8 cellular contexts compared by ENCODE assay signal in genomic region chr9:125889524-125890473, GRCh38.
DNase-seq lines count a peak whose midpoint lies in the region; ATAC-seq and TF ChIP-seq lines count a peak whose summit lies in the region.

No MANE protein-coding gene starts in this region.

- peak overlapping the region; percentile 85 for H3K4me3 Mint-ChIP-seq in mesothelial cell of epicardium

- no peaks in the 10 kb centered on the region for H3K36me3 Mint-ChIP-seq in mesothelial cell of epicardium

- DNase-seq in AG09309 (ENCODE audit: low read depth), result no peak
- peak; percentile 81 for DNase-seq in NCI-H345 (lab: John Stamatoyannopoulos, UW)
- peak; percentile 29 for DNase-seq in activated T-cell treated with anti-CD3 and anti-CD28 coated beads for 1 hour (ENCODE audit: low read depth)
- DNase-seq in epithelial cell of esophagus (ENCODE audit: low read depth), result peak; percentile 43
- DNase-seq in mesothelial cell of epicardium (ENCODE audit: low spot score in 2 of 2, unreplicated experiment in 2 of 2), result peak; percentile 21 to 50
- DNase-seq in stimulated activated CD8-positive, alpha-beta memory T cell treated with anti-CD3 and anti-CD28 coated beads, Interleukin-7, amount 100 ng/mL, for 4 hours (ENCODE audit: low read depth in 2 of 2), result peak; percentile 2 to 19
- DNase-seq in A172 (ENCODE audit: low spot score), result no peak

- peak overlapping the region; percentile 94 for H3K27ac Mint-ChIP-seq in mesothelial cell of epicardium

- H3K27me3 Mint-ChIP-seq in mesothelial cell of epicardium (ENCODE audit: low read depth), result no peaks in the 10 kb centered on the region

- peak; percentile 63 for ATAC-seq in GM19351 (IDR thresholded peaks at IDR 0.05; ENCODE audit: unreplicated experiment)

- TF ChIP-seq CTCF in AG09309 (IDR thresholded peaks at IDR 0.05; ENCODE audit: control insufficient read depth, insufficient read depth, low read depth, low read length, missing control alignments), result no peak
- no peak for TF ChIP-seq CTCF in epithelial cell of esophagus (IDR thresholded peaks at IDR 0.05; ENCODE audit: insufficient read depth, low read depth, low read length, missing control alignments)
- TF ChIP-seq CTCF in mesothelial cell of epicardium (IDR thresholded peaks at IDR 0.05; ENCODE audit: unreplicated experiment), result no peak

- H3K9me3 Mint-ChIP-seq in mesothelial cell of epicardium, result no peaks in the 10 kb centered on the region

- H3K4me1 Mint-ChIP-seq in mesothelial cell of epicardium, result peaks cover 50% of the 10 kb centered on the region

- H3K4me3 ChIP-seq in AG09309 (ENCODE audit: control insufficient read depth, low read depth, low read length) (peak overlapping the region; percentile 35), epithelial cell of esophagus (ENCODE audit: low read length) (peak overlapping the region; percentile 55)

Comparison
In these comparisons a context has a peak if more than half of its experiments do, and no peak if none do; other contexts are left out.
1. DNase-seq: peak in NCI-H345 (single experiment), activated T-cell treated with anti-CD3 and anti-CD28 coated beads for 1 hour (single experiment), epithelial cell of esophagus (single experiment), mesothelial cell of epicardium (2 of 2) and stimulated activated CD8-positive, alpha-beta memory T cell treated with anti-CD3 and anti-CD28 coated beads, Interleukin-7, amount 100 ng/mL, for 4 hours (2 of 2); none in AG09309 (single experiment) and A172 (single experiment).